23 cellular contexts compared by ENCODE assay signal in the genomic region with DNA sequence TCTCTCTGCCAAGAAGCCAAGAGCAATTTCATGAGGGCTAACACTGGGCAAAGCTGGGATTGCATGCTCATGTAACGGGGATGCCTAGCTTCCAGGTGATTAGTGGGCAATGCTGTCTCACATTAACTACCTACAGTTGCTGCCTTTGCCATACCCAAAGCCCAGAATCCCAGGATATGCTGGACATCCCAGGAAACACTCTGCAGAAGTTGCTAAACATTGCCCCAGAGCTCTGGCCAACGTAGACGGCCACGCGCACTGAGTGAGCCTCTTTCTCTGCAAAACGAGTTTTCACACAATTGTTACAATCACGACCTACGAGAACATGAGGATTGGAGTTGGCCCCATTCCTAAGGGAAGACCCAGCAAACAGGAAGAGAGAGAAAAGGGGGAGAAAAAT.
"Had no signal": no experiment of that assay in that cellular context is flagged by ENCODE, and none has a peak within 500 bp of the region (broad histone marks: within the 10 kb centered on the region; RNA-seq: fewer than 3 reads in every experiment).

No MANE protein-coding gene starts in this region.

- DNase-seq: cortex of kidney; effector CD4-positive, alpha-beta T cell; foreskin keratinocyte; heart right ventricle; hypothalamus; immature natural killer cell; left ventricle myocardium superior; lower lobe of right lung; natural killer cell; right cardiac atrium; sigmoid colon; stimulated activated CD4-positive, alpha-beta T cell treated with anti-CD3 and anti-CD28 coated beads, Interleukin-2, amount 100 ng/mL, for 24 hours; stimulated activated CD4-positive, alpha-beta T cell treated with anti-CD3 and anti-CD28 coated beads, Interleukin-4, amount 100 ng/mL, for 24 hours; stimulated activated naive CD4-positive, alpha-beta T cell treated with Interleukin-2 at 50 U/mL for 16 hours; stomach; testis; tibial artery had no signal

- H3K4me1 Mint-ChIP-seq: immature natural killer cell, natural killer cell had no signal

- H3K36me3 ChIP-seq: gastroesophageal sphincter, heart right ventricle, lower lobe of right lung, neutrophil, prostate gland, sigmoid colon, stomach, tibial artery had no signal

- H3K27ac Mint-ChIP-seq: immature natural killer cell; natural killer cell; stimulated activated effector memory CD8-positive, alpha-beta T cell treated with anti-CD3 and anti-CD28 coated beads, Interleukin-12 subunit alpha, Interleukin-12 subunit beta, amount 100 ng/mL, for 72 hours; type B pancreatic cell had no signal

- H3K4me3 Mint-ChIP-seq: immature natural killer cell; natural killer cell; stimulated activated effector memory CD8-positive, alpha-beta T cell treated with anti-CD3 and anti-CD28 coated beads, Interleukin-12 subunit alpha, Interleukin-12 subunit beta, amount 100 ng/mL, for 72 hours; type B pancreatic cell had no signal

- H3K9me3 Mint-ChIP-seq: type B pancreatic cell had no signal

- H3K27ac ChIP-seq: epithelial cell of prostate, foreskin keratinocyte, gastroesophageal sphincter, heart right ventricle, lower lobe of right lung, neutrophil, sigmoid colon, stomach, testis, tibial artery had no signal

- H3K36me3 Mint-ChIP-seq: immature natural killer cell; stimulated activated effector memory CD8-positive, alpha-beta T cell treated with anti-CD3 and anti-CD28 coated beads, Interleukin-12 subunit alpha, Interleukin-12 subunit beta, amount 100 ng/mL, for 72 hours; type B pancreatic cell had no signal

- H3K9me3 ChIP-seq: gastroesophageal sphincter, lower lobe of right lung, neutrophil, prostate gland, sigmoid colon, stomach, testis, tibial artery had no signal

- H3K27me3 ChIP-seq: foreskin keratinocyte, gastroesophageal sphincter, neutrophil, sigmoid colon, stomach, testis, tibial artery had no signal

- H3K4me3 ChIP-seq: gastroesophageal sphincter, heart right ventricle, lower lobe of right lung, prostate gland, sigmoid colon, stomach, testis, tibial artery had no signal

- H3K4me1 ChIP-seq: foreskin keratinocyte, gastroesophageal sphincter, heart right ventricle, lower lobe of right lung, stomach, testis, tibial artery had no signal
